In the genomic region with DNA sequence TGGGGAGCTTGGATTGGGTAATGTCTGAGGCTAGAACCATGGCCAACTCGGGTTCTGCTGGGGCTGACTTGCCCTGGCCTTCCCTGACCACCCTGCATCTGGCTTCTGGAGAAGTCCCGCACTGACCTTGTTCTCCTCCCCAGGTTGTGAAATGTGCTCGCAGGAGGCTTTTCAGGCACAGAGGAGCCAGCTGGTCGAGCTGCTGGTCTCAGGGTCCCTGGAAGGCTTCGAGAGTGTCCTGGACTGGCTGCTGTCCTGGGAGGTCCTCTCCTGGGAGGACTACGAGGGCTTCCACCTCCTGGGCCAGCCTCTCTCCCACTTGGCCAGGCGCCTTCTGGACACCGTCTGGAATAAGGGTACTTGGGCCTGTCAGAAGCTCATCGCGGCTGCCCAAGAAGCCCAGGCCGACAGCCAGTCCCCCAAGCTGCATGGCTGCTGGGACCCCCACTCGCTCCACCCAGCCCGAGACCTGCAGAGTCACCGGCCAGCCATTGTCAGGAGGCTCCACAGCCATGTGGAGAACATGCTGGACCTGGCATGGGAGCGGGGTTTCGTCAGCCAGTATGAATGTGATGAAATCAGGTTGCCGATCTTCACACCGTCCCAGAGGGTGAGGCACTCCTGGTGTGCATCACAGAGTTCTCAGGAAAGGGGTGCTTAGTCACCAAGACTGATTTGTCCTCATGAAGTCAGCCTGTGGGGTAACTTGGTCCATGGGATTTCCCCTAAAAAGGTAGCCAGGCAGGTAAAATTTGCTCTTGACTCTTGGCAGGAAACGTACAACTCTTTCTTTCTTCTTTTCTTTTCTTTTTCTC, we compare ENCODE assay signal across 8 cellular contexts. TPM values are rescaled to one million over a fixed set of nuclear protein-coding genes. Genes with fewer than 3 reads are reported as not detected.
DNase-seq lines count a peak whose midpoint lies in the region; ATAC-seq and TF ChIP-seq lines count a peak whose summit lies in the region.
"Had no signal": no experiment of that assay in that cellular context is flagged by ENCODE, and none has a peak within 500 bp of the region (broad histone marks: within the 10 kb centered on the region; RNA-seq: fewer than 3 reads in every experiment).

No MANE protein-coding gene starts in this region.

- no peak for TF ChIP-seq CTCF in fibroblast of mammary gland (conservative IDR thresholded peaks at IDR 0.05; ENCODE audit: control insufficient read depth, insufficient read depth, low read depth, low read length)

- H3K4me3 ChIP-seq in fibroblast of mammary gland (ENCODE audit: control insufficient read depth, low read depth, low read length) = no peak overlapping the region

- DNase-seq in M059J (ENCODE audit: low read depth) (peak; percentile 65), fibroblast of mammary gland (ENCODE audit: low read depth) (peak; percentile 71), DMS 273 treated with DMSO at 0.1 percent for 48 hours (lab: John Stamatoyannopoulos, UW) (no peak)
- peak; percentile 73 to 81 for DNase-seq in activated CD4-positive, alpha-beta T cell treated with anti-CD3 and anti-CD28 coated beads, Interleukin-2, amount 50 U/mL, for 48 hours
- peak; percentile 49 to 72 (median 62) for DNase-seq in stimulated activated CD4-positive, alpha-beta T cell treated with anti-CD3 and anti-CD28 coated beads, TNF-alpha, amount 100 ng/mL, for 24 hours (ENCODE audit: low read depth in 3 of 3)
- DNase-seq: amniotic stem cell had no signal

- no peak for ATAC-seq in HG03439 (IDR thresholded peaks at IDR 0.05; ENCODE audit: unreplicated experiment)
- no peak for ATAC-seq in GM21576 (IDR thresholded peaks at IDR 0.05; ENCODE audit: unreplicated experiment)

RNA-seq across cellular contexts. Expression of gene NOD2, which starts 6.1 kb away (rescaled TPM):
- total RNA-seq in M059J (2014; rRNA removed; shearing (Covaris generic)) = 0.07 and 0.34 TPM in 2 replicates

RNA-seq across cellular contexts. Expression of gene SNX20, which starts 18.4 kb away (rescaled TPM):
- not detected in 2 replicates for total RNA-seq in M059J (2014; rRNA removed; shearing (Covaris generic))

RNA-seq across cellular contexts. Expression of gene CYLD, which starts 42.3 kb away (rescaled TPM):
- total RNA-seq in M059J (2014; rRNA removed; shearing (Covaris generic)) = 53.3 and 68.6 TPM in 2 replicates
